In genomic region chr6:89311853-89312531, GRCh38 we compare ENCODE assay signal across 8 cellular contexts. TPM values are rescaled to one million over a fixed set of nuclear protein-coding genes. Genes with fewer than 3 reads are reported as not detected.
DNase-seq lines count a peak whose midpoint lies in the region; ATAC-seq and TF ChIP-seq lines count a peak whose summit lies in the region.

No MANE protein-coding gene starts in this region.

- TF ChIP-seq CTCF in right lobe of liver (IDR thresholded peaks at IDR 0.05) (peak in 3 of 4 donors; percentile 31 to 41 (median 31)), tibial artery (IDR thresholded peaks at IDR 0.05) (peak; percentile 38 to 54)

- H3K9me3 ChIP-seq in right lobe of liver (no peaks in the 10 kb centered on the region), tibial artery (no peaks in the 10 kb centered on the region)

- H3K4me1 ChIP-seq in right lobe of liver (no peaks in the 10 kb centered on the region), tibial artery (peaks cover 0 to 25% (median 23%) of the 10 kb centered on the region in 4 donors)

- TF ChIP-seq POLR2A in right lobe of liver (IDR thresholded peaks at IDR 0.05) = no peak

- 33% methylated on average over 9 of the region's 9 CpGs for WGBS in right lobe of liver (ENCODE audit: insufficient coverage, low coverage, low lambda C conversion rate, missing lambda C conversion rate)

- H3K27me3 ChIP-seq in right lobe of liver (no peaks in the 10 kb centered on the region), tibial artery (no peaks in the 10 kb centered on the region)

- peak; percentile 48 to 61 (median 55) for ATAC-seq in right lobe of liver
- no peak for ATAC-seq in HG03469 (IDR thresholded peaks at IDR 0.05; ENCODE audit: unreplicated experiment)
- no peak for ATAC-seq in GM19452 (IDR thresholded peaks at IDR 0.05; ENCODE audit: unreplicated experiment)

- intact Hi-C loops in right lobe of liver (cut with DNase I) = no loop called here
- intact Hi-C loops in tibial artery (cut with DNase I; ENCODE audit: low total_unique reads) = no loop called here

- no peak overlapping the region for H3K4me3 ChIP-seq in right lobe of liver
- H3K4me3 ChIP-seq in tibial artery = peak overlapping the region in 1 of 2 donors; percentile 28

- H3K36me3 ChIP-seq in right lobe of liver = no peaks in the 10 kb centered on the region
- H3K36me3 ChIP-seq in tibial artery = peaks cover 0 to 8% (median 0%) of the 10 kb centered on the region in 3 donors

- DNase-seq in COLO668 (lab: John Stamatoyannopoulos, UW; ENCODE audit: unreplicated experiment) (peak; percentile 33), NCI-H2196 treated with DMSO at 0.1 percent for 48 hours (lab: John Stamatoyannopoulos, UW; ENCODE audit: unreplicated experiment) (peak; percentile 69), dermis microvascular lymphatic vessel endothelial cell (ENCODE audit: low read depth in 2 of 2) (peak; percentile 43 to 94), right lobe of liver (peak in 1 of 3 donors; percentile 39), tibial artery (peak; percentile 77 to 84)
- no peak for DNase-seq in activated CD4-positive, alpha-beta T cell treated with anti-CD3 and anti-CD28 coated beads, Interleukin-2, amount 50 U/mL, for 4 hours

- H3K27ac ChIP-seq in right lobe of liver (no peak overlapping the region), tibial artery (peak overlapping the region; percentile 56)

RNA-seq across cellular contexts. Expression of gene GABRR2, which starts 3.1 kb away (rescaled TPM):
- 0.13 and 0.38 TPM in 2 replicates for total RNA-seq in dermis microvascular lymphatic vessel endothelial cell
- 1 to 10 TPM in 1 of 6 experiments, under 1 TPM in 5; 0.20 to 1.2 (median 0.56) TPM for total RNA-seq in right lobe of liver

RNA-seq across cellular contexts. Expression of gene UBE2J1, which starts 40.5 kb away (rescaled TPM):
- total RNA-seq in dermis microvascular lymphatic vessel endothelial cell (47.9 and 56.6 TPM in 2 replicates), right lobe of liver (10 to 100 TPM; 14.9 to 22.3 (median 19.7) TPM)

Comparison
In these comparisons a context has a peak if more than half of its experiments do, and no peak if none do; other contexts are left out.
1. DNase-seq: peak in COLO668 (single experiment), NCI-H2196 treated with DMSO at 0.1 percent for 48 hours (single experiment), dermis microvascular lymphatic vessel endothelial cell (2 of 2) and tibial artery (2 of 2); none in activated CD4-positive, alpha-beta T cell treated with anti-CD3 and anti-CD28 coated beads, Interleukin-2, amount 50 U/mL, for 4 hours (0 of 2).
2. ATAC-seq: peak in right lobe of liver (4 of 4); none in HG03469 (single experiment) and GM19452 (single experiment).
3. H3K27ac ChIP-seq: peak in tibial artery (2 of 2); none in right lobe of liver (0 of 3).